ENCODE assay signal across 1 cellular context in genomic region chr21:14762734-14763694, GRCh38.
TF ChIP-seq lines count a peak whose summit lies in the region.

No MANE protein-coding gene starts in this region.

TF ChIP-seq in K562, 482 proteins besides CTCF, POLR2A, EP300 and RAD21 (continued from another document and continues in another):
- TF ChIP-seq, protein P1, sequence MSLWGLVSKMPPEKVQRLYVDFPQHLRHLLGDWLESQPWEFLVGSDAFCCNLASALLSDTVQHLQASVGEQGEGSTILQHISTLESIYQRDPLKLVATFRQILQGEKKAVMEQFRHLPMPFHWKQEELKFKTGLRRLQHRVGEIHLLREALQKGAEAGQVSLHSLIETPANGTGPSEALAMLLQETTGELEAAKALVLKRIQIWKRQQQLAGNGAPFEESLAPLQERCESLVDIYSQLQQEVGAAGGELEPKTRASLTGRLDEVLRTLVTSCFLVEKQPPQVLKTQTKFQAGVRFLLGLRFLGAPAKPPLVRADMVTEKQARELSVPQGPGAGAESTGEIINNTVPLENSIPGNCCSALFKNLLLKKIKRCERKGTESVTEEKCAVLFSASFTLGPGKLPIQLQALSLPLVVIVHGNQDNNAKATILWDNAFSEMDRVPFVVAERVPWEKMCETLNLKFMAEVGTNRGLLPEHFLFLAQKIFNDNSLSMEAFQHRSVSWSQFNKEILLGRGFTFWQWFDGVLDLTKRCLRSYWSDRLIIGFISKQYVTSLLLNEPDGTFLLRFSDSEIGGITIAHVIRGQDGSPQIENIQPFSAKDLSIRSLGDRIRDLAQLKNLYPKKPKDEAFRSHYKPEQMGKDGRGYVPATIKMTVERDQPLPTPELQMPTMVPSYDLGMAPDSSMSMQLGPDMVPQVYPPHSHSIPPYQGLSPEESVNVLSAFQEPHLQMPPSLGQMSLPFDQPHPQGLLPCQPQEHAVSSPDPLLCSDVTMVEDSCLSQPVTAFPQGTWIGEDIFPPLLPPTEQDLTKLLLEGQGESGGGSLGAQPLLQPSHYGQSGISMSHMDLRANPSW (CRISPR knock-in tag; IDR thresholded peaks at IDR 0.05), result no peak
- TF ChIP-seq JUN (IDR thresholded peaks at IDR 0.05; ENCODE audit: borderline replicate concordance, low read depth, low read length) (no peak), JUN (CRISPR knock-in tag; IDR thresholded peaks at IDR 0.05; ENCODE audit: borderline replicate concordance) (no peak), GABPB1 (CRISPR knock-in tag; IDR thresholded peaks at IDR 0.05) (no peak), NR1H2 (CRISPR knock-in tag; IDR thresholded peaks at IDR 0.05) (no peak), CHD1 (IDR thresholded peaks at IDR 0.05; ENCODE audit: low read length) (no peak), ZNF644 (tag; IDR thresholded peaks at IDR 0.05; ENCODE audit: low read depth) (0 out of 2 replicates have a peak, but pooled peaks have one; percentile 6), CLOCK (CRISPR knock-in tag; IDR thresholded peaks at IDR 0.05; ENCODE audit: borderline replicate concordance) (no peak), NFRKB (IDR thresholded peaks at IDR 0.05; ENCODE audit: low read depth) (peak; percentile 66; the same call in 1 of the 2 replicates), MECOM (CRISPR knock-in tag; IDR thresholded peaks at IDR 0.05) (peak; percentile 88), RFX5 (IDR thresholded peaks at IDR 0.05; ENCODE audit: low read depth, low read length) (no peak), TFAM (CRISPR knock-in tag; conservative IDR thresholded peaks at IDR 0.05) (no peak), HEY1 (CRISPR knock-in tag; IDR thresholded peaks at IDR 0.05; ENCODE audit: borderline replicate concordance) (no peak), ZNF274 (IDR thresholded peaks at IDR 0.05; ENCODE audit: borderline replicate concordance, low read depth, low read length) (no peak), SREBF1 (IDR thresholded peaks at IDR 0.05; ENCODE audit: borderline replicate concordance, low read depth, low read length) (no peak), HDAC1 (IDR thresholded peaks at IDR 0.05) (peak in 1 of 2 experiments; percentile 94; a peak in 2 of 4 replicates), BACH1 (tag; IDR thresholded peaks at IDR 0.05) (no peak), ZNF12 (CRISPR knock-in tag; IDR thresholded peaks at IDR 0.05) (no peak), ZNF143 (CRISPR knock-in tag; IDR thresholded peaks at IDR 0.05) (no peak), ZKSCAN8 (CRISPR knock-in tag; IDR thresholded peaks at IDR 0.05) (no peak), BCOR (IDR thresholded peaks at IDR 0.05) (peak; percentile 76), MLLT1 (IDR thresholded peaks at IDR 0.05) (peak; percentile 84 to 92), GABPA (tag; conservative IDR thresholded peaks at IDR 0.05; ENCODE audit: low read depth) (no peak), ASH1L (IDR thresholded peaks at IDR 0.05; ENCODE audit: borderline replicate concordance, low read depth, partially characterized antibody) (no peak), TSC22D4 (tag; IDR thresholded peaks at IDR 0.05) (no peak), RAD51 (IDR thresholded peaks at IDR 0.05; ENCODE audit: borderline replicate concordance, low read depth) (no peak), GTF2F1 (IDR thresholded peaks at IDR 0.05; ENCODE audit: low read depth, low read length) (no peak), CBX3 (IDR thresholded peaks at IDR 0.05; ENCODE audit: borderline replicate concordance in 1 of 2, low read length in 2 of 2) (no peak; a peak in 1 of 3 replicates), HDAC8 (tag; IDR thresholded peaks at IDR 0.05) (no peak), KHSRP (IDR thresholded peaks at IDR 0.05) (peak; percentile 77), ZKSCAN1 (IDR thresholded peaks at IDR 0.05; ENCODE audit: low read depth, low read length) (no peak), JUNB (CRISPR knock-in tag; conservative IDR thresholded peaks at IDR 0.05) (no peak), ETV1 (tag; conservative IDR thresholded peaks at IDR 0.05; ENCODE audit: low read depth) (peak; percentile 78; the same call in 1 of the 2 replicates), SPI1 (IDR thresholded peaks at IDR 0.05; ENCODE audit: borderline replicate concordance, low read depth, low read length) (peak; percentile 98)
- TF ChIP-seq, protein P2, sequence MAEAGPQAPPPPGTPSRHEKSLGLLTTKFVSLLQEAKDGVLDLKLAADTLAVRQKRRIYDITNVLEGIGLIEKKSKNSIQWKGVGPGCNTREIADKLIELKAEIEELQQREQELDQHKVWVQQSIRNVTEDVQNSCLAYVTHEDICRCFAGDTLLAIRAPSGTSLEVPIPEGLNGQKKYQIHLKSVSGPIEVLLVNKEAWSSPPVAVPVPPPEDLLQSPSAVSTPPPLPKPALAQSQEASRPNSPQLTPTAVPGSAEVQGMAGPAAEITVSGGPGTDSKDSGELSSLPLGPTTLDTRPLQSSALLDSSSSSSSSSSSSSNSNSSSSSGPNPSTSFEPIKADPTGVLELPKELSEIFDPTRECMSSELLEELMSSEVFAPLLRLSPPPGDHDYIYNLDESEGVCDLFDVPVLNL (CRISPR knock-in tag; IDR thresholded peaks at IDR 0.05; ENCODE audit: low read depth), result no peak
- TF ChIP-seq, protein P3, sequence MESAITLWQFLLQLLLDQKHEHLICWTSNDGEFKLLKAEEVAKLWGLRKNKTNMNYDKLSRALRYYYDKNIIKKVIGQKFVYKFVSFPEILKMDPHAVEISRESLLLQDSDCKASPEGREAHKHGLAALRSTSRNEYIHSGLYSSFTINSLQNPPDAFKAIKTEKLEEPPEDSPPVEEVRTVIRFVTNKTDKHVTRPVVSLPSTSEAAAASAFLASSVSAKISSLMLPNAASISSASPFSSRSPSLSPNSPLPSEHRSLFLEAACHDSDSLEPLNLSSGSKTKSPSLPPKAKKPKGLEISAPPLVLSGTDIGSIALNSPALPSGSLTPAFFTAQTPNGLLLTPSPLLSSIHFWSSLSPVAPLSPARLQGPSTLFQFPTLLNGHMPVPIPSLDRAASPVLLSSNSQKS (CRISPR knock-in tag; IDR thresholded peaks at IDR 0.05), result no peak
- TF ChIP-seq, protein P4, sequence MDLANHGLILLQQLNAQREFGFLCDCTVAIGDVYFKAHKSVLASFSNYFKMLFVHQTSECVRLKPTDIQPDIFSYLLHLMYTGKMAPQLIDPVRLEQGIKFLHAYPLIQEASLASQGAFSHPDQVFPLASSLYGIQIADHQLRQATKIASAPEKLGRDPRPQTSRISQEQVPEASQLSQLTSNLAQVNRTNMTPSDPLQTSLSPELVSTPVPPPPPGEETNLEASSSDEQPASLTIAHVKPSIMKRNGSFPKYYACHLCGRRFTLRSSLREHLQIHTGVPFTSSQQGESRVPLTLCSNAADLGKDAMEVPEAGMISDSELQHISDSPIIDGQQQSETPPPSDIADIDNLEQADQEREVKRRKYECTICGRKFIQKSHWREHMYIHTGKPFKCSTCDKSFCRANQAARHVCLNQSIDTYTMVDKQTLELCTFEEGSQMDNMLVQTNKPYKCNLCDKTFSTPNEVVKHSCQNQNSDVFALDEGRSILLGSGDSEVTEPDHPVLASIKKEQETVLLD (IDR thresholded peaks at IDR 0.05), result peak; percentile 84
- TF ChIP-seq, protein P5, sequence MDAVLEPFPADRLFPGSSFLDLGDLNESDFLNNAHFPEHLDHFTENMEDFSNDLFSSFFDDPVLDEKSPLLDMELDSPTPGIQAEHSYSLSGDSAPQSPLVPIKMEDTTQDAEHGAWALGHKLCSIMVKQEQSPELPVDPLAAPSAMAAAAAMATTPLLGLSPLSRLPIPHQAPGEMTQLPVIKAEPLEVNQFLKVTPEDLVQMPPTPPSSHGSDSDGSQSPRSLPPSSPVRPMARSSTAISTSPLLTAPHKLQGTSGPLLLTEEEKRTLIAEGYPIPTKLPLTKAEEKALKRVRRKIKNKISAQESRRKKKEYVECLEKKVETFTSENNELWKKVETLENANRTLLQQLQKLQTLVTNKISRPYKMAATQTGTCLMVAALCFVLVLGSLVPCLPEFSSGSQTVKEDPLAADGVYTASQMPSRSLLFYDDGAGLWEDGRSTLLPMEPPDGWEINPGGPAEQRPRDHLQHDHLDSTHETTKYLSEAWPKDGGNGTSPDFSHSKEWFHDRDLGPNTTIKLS (IDR thresholded peaks at IDR 0.05; ENCODE audit: borderline replicate concordance, low read depth), result no peak
- TF ChIP-seq, protein P6, sequence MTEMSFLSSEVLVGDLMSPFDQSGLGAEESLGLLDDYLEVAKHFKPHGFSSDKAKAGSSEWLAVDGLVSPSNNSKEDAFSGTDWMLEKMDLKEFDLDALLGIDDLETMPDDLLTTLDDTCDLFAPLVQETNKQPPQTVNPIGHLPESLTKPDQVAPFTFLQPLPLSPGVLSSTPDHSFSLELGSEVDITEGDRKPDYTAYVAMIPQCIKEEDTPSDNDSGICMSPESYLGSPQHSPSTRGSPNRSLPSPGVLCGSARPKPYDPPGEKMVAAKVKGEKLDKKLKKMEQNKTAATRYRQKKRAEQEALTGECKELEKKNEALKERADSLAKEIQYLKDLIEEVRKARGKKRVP (CRISPR knock-in tag; IDR thresholded peaks at IDR 0.05), result no peak
- TF ChIP-seq, protein P7, sequence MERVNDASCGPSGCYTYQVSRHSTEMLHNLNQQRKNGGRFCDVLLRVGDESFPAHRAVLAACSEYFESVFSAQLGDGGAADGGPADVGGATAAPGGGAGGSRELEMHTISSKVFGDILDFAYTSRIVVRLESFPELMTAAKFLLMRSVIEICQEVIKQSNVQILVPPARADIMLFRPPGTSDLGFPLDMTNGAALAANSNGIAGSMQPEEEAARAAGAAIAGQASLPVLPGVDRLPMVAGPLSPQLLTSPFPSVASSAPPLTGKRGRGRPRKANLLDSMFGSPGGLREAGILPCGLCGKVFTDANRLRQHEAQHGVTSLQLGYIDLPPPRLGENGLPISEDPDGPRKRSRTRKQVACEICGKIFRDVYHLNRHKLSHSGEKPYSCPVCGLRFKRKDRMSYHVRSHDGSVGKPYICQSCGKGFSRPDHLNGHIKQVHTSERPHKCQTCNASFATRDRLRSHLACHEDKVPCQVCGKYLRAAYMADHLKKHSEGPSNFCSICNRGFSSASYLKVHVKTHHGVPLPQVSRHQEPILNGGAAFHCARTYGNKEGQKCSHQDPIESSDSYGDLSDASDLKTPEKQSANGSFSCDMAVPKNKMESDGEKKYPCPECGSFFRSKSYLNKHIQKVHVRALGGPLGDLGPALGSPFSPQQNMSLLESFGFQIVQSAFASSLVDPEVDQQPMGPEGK (CRISPR knock-in tag; IDR thresholded peaks at IDR 0.05; ENCODE audit: borderline replicate concordance), result no peak
- TF ChIP-seq, protein P8, sequence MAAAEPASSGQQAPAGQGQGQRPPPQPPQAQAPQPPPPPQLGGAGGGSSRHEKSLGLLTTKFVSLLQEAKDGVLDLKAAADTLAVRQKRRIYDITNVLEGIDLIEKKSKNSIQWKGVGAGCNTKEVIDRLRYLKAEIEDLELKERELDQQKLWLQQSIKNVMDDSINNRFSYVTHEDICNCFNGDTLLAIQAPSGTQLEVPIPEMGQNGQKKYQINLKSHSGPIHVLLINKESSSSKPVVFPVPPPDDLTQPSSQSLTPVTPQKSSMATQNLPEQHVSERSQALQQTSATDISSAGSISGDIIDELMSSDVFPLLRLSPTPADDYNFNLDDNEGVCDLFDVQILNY (CRISPR knock-in tag; IDR thresholded peaks at IDR 0.05), result no peak
